In the genomic region with DNA sequence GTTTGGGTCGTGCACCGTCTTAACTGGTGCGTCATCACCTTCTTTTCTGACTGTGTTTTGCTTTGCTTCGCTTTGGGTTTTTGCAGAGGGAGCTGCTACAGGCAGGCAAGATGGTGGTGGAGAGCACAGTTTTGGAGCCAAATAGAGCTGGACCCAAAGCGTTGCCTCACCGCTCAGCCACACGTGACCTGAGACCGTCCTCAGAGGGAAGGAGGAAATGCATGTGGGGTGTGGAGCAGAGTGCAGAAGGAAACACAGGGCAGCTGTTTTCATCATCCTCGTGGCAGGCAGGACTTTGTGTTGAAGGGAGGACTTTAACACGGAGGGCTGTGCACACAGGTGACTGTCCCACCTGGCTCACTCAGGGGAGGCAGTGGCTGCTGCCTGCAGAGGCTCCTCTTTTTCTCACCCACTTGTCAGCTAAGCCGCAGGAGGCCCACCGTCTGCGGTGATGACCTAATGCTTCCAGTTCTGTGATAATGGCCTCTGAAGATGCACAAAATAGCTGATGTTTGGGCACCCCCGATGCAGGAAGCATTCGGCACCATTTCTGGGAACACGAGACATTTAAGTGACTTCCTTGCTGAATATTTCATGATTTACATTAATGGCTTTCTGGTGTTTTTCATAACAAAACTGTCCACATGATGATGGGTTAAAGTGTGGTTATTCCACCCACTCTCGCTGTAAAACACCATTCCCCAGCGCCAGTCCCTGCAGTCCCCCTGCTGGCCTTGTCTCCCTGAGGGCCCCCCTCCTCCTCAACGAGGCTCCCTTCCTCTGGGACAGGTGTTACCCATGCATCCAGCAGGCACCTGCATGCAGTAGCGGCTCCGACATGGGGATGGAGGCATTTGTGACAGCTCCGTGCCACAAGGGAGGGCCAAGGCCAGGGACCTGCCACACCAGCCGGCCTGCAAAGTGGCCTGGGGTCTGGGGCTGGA, we compare ENCODE assay signal across 24 cellular contexts. TPM values are rescaled to one million over a fixed set of nuclear protein-coding genes. Genes with fewer than 3 reads are reported as not detected.
DNase-seq lines count a peak whose midpoint lies in the region; ATAC-seq and TF ChIP-seq lines count a peak whose summit lies in the region.
"Had no signal": no experiment of that assay in that cellular context is flagged by ENCODE, and none has a peak within 500 bp of the region (broad histone marks: within the 10 kb centered on the region; RNA-seq: fewer than 3 reads in every experiment).

No MANE protein-coding gene starts in this region.

- no peaks in the 10 kb centered on the region for H3K36me3 Mint-ChIP-seq in CD14-positive monocyte
- H3K36me3 Mint-ChIP-seq: stimulated activated memory B cell treated with anti-CD40 and anti-IgM and Interleukin-4, amounts not matched to agents 10 μg/mL and 1 μg/mL and 100 μg/mL, for 72 hours had no signal

- H3K27ac Mint-ChIP-seq in CD14-positive monocyte = peak overlapping the region; percentile 50 to 74 (median 65)
- H3K27ac Mint-ChIP-seq: nephron; stimulated activated memory B cell treated with anti-CD40 and anti-IgM and Interleukin-4, amounts not matched to agents 10 μg/mL and 1 μg/mL and 100 μg/mL, for 72 hours had no signal

- peak; percentile 67 for ATAC-seq in left ventricle myocardium superior
- ATAC-seq: psoas muscle; stimulated activated memory B cell treated with anti-CD40 and anti-IgM and Interleukin-4, amounts not matched to agents 10 μg/mL and 1 μg/mL and 100 μg/mL, for 72 hours had no signal

- H3K4me3 Mint-ChIP-seq in CD14-positive monocyte = peak overlapping the region in 1 of 2 donors; percentile 11
- H3K4me3 Mint-ChIP-seq: central memory CD8-positive, alpha-beta T cell; nephron; stimulated activated memory B cell treated with anti-CD40 and anti-IgM and Interleukin-4, amounts not matched to agents 10 μg/mL and 1 μg/mL and 100 μg/mL, for 72 hours had no signal

- intact Hi-C loops in CD14-positive monocyte (cut with micrococcal nuclease) (no loop called here), left ventricle myocardium superior (cut with micrococcal nuclease) (loop anchor here (5.0 kb wide), 1 partner anchor 149 kb away; no protein-coding TSS in a partner anchor)

- H3K9me3 Mint-ChIP-seq in CD14-positive monocyte = peaks cover 0 to 2% (median 0%) of the 10 kb centered on the region in 7 donors
- H3K9me3 Mint-ChIP-seq: central memory CD8-positive, alpha-beta T cell; nephron; stimulated activated memory B cell treated with anti-CD40 and anti-IgM and Interleukin-4, amounts not matched to agents 10 μg/mL and 1 μg/mL and 100 μg/mL, for 72 hours had no signal

- peaks cover 33% of the 10 kb centered on the region for H3K4me1 Mint-ChIP-seq in CD14-positive monocyte

- no peak for TF ChIP-seq CTCF in CD14-positive monocyte (IDR thresholded peaks at IDR 0.05)

- peaks cover 1 to 6% (median 3%) of the 10 kb centered on the region in 3 donors for H3K27me3 Mint-ChIP-seq in CD14-positive monocyte (ENCODE audit: low read depth in 3 of 3)
- H3K27me3 Mint-ChIP-seq: central memory CD8-positive, alpha-beta T cell had no signal

- DNase-seq in AML-193 (lab: John Stamatoyannopoulos, UW) = peak; percentile 40 to 66
- peak; percentile 77 for DNase-seq in CD14-positive monocyte (ENCODE audit: low spot score)
- peak; percentile 88 for DNase-seq in NOMO-1 treated with dmso at 0.1 percent for 144 hours (lab: John Stamatoyannopoulos, UW; ENCODE audit: unreplicated experiment)
- peak; percentile 60 for DNase-seq in left ventricle myocardium superior
- DNase-seq in middle frontal gyrus (ENCODE audit: extremely low spot score, low spot score) = no peak
- no peak for DNase-seq in amniotic stem cell (lab: John Stamatoyannopoulos, UW)
- DNase-seq in stimulated activated CD8-positive, alpha-beta memory T cell treated with anti-CD3 and anti-CD28 coated beads, Interleukin-4, amount 100 ng/mL, for 48 hours = no peak
- no peak for DNase-seq in dermis blood vessel endothelial cell
- DNase-seq: activated CD4-positive, alpha-beta T cell treated with anti-CD3 and anti-CD28 coated beads for 48 hours; activated CD8-positive, alpha-beta memory T cell treated with anti-CD3 and anti-CD28 coated beads, Interleukin-2, amount 50 U/mL, for 48 hours; anterior cingulate cortex; BE2C; DMS 273 treated with DMSO at 0.1 percent for 48 hours; effector CD8-positive, alpha-beta T cell; islet precursor cell; NCI-H1436; NCI-H446; psoas muscle; stimulated activated CD4-positive, alpha-beta T cell treated with anti-CD3 and anti-CD28 coated beads, Interleukin-12 subunit alpha, Interleukin-12 subunit beta, amount 100 ng/mL, for 4 hours; T1000; thyroid gland had no signal

RNA-seq across cellular contexts. Expression of a gene that starts 12.4 kb away (rescaled TPM):
- polyA plus RNA-seq in CD14-positive monocyte = 10 to 100 TPM; 35.8 to 52.5 TPM
- total RNA-seq in left ventricle myocardium superior = 116 TPM
- total RNA-seq in dermis blood vessel endothelial cell = 35.9 and 36.2 TPM in 2 replicates

Comparison
In these comparisons a context has a peak if more than half of its experiments do, and no peak if none do; other contexts are left out.
1. DNase-seq: peak in AML-193 (2 of 2), CD14-positive monocyte (single experiment), NOMO-1 treated with dmso at 0.1 percent for 144 hours (single experiment) and left ventricle myocardium superior (single experiment); none in middle frontal gyrus (single experiment), amniotic stem cell (single experiment), stimulated activated CD8-positive, alpha-beta memory T cell treated with anti-CD3 and anti-CD28 coated beads, Interleukin-4, amount 100 ng/mL, for 48 hours (single experiment) and dermis blood vessel endothelial cell (single experiment).